Comparison of ENCODE assay signal across 9 cellular contexts in genomic region chr19:10766681-10767201, GRCh38. TPM values are rescaled to one million over a fixed set of nuclear protein-coding genes. Genes with fewer than 3 reads are reported as not detected.
DNase-seq lines count a peak whose midpoint lies in the region; ATAC-seq and TF ChIP-seq lines count a peak whose summit lies in the region.
"Had no signal": no experiment of that assay in that cellular context is flagged by ENCODE, and none has a peak within 500 bp of the region (broad histone marks: within the 10 kb centered on the region; RNA-seq: fewer than 3 reads in every experiment).

No MANE protein-coding gene starts in this region.

- intact Hi-C loops in heart left ventricle (cut with DNase I): loop anchor here in 5 of 10 donors (5.0 kb wide), 2 partner anchors 49 to 96 kb away; partner anchors contain the start of gene DNM2 (in 3 of the 5)

- no peaks in the 10 kb centered on the region for H3K9me2 ChIP-seq in GM23338 (ENCODE audit: insufficient read depth)

- H3F3A ChIP-seq in GM23338 (replicated peaks; ENCODE audit: low read depth): 0 out of 2 replicates have a peak, but pooled peaks cover 3% of the 10 kb centered on the region

- H3K36me3 Mint-ChIP-seq in HFFc6 (ENCODE audit: low read depth): peaks cover 12% of the 10 kb centered on the region
- H3K36me3 Mint-ChIP-seq in T-helper 17 cell (ENCODE audit: low read depth): peaks cover 4% of the 10 kb centered on the region
- peaks cover 10% of the 10 kb centered on the region for H3K36me3 Mint-ChIP-seq in GM23338 (ENCODE audit: low read depth)
- H3K36me3 Mint-ChIP-seq: IgD-negative memory B cell had no signal

- H3K9me3 ChIP-seq in T-helper 17 cell (ENCODE audit: control insufficient read depth, low read length, poor library complexity, severe bottlenecking) (no peaks in the 10 kb centered on the region), heart left ventricle (no peaks in the 10 kb centered on the region), skeletal muscle tissue (ENCODE audit: control insufficient read depth in 3 of 3, low read length in 3 of 3) (no peaks in the 10 kb centered on the region)
- H3K9me3 ChIP-seq in effector memory CD4-positive, alpha-beta T cell (ENCODE audit: control insufficient read depth, low read length): no peaks in the 10 kb centered on the region

- peaks cover 23 to 90% (median 84%) of the 10 kb centered on the region in 12 donors for H3K4me1 ChIP-seq in heart left ventricle
- H3K4me1 ChIP-seq in skeletal muscle tissue (ENCODE audit: control insufficient read depth in 3 of 3, insufficient read depth in 3 of 3, low read length in 3 of 3): peaks cover 52 to 63% (median 63%) of the 10 kb centered on the region in 3 donors
- peaks cover 43% of the 10 kb centered on the region for H3K4me1 ChIP-seq in effector memory CD4-positive, alpha-beta T cell (ENCODE audit: control insufficient read depth, insufficient read depth, low read length, poor library complexity, severe bottlenecking)
- H3K4me1 ChIP-seq in GM23338 (ENCODE audit: insufficient read depth): no peaks in the 10 kb centered on the region; the same call in 1 of the 2 replicates

- H3K4me3 Mint-ChIP-seq in HFFc6 (no peak overlapping the region), T-helper 17 cell (no peak overlapping the region), GM23338 (no peak overlapping the region)
- H3K4me3 Mint-ChIP-seq: IgD-negative memory B cell had no signal

- H2AFZ ChIP-seq in GM23338: no peak overlapping the region

- H4K20me1 ChIP-seq in GM23338 (replicated peaks; ENCODE audit: insufficient read depth): no peaks in the 10 kb centered on the region; the same call in none of the 2 replicates

- no peaks in the 10 kb centered on the region for H3K27me3 ChIP-seq in heart left ventricle
- no peaks in the 10 kb centered on the region for H3K27me3 ChIP-seq in skeletal muscle tissue (ENCODE audit: control insufficient read depth in 3 of 3, insufficient read depth in 3 of 3, low read length in 3 of 3)
- no peaks in the 10 kb centered on the region for H3K27me3 ChIP-seq in effector memory CD4-positive, alpha-beta T cell (replicated peaks; ENCODE audit: control insufficient read depth, insufficient read depth, low read length, poor library complexity, severe bottlenecking)
- no peaks in the 10 kb centered on the region for H3K27me3 ChIP-seq in GM23338 (ENCODE audit: insufficient read depth)

- no peak for TF ChIP-seq POLR2A in heart left ventricle (IDR thresholded peaks at IDR 0.05)

- 20 to 36% (median 29%) methylated on average over 6 to 10 of the region's 10 CpGs for WGBS in heart left ventricle, 4 donors

- peak; percentile 4 for DNase-seq in HFFc6
- DNase-seq in T-helper 17 cell: no peak
- DNase-seq in heart left ventricle: peak in 4 of 5 donors; percentile 53 to 64 (median 62)
- DNase-seq in effector memory CD4-positive, alpha-beta T cell: no peak
- no peak for DNase-seq in GM23338 (ENCODE audit: low spot score)
- no peak for DNase-seq in SHP77 (lab: John Stamatoyannopoulos, UW)
- no peak for DNase-seq in ureter (ENCODE audit: low spot score)

- H3K27ac ChIP-seq in heart left ventricle (peak overlapping the region; percentile 70 to 97 (median 88)), skeletal muscle tissue (ENCODE audit: low read depth, low read length) (peak overlapping the region; percentile 62), GM23338 (ENCODE audit: low read depth) (no peak overlapping the region)
- no peak overlapping the region for H3K27ac ChIP-seq in effector memory CD4-positive, alpha-beta T cell (ENCODE audit: insufficient read depth, low read length, poor library complexity, severe bottlenecking)

- ATAC-seq in T-helper 17 cell (no peak), heart left ventricle (peak; percentile 33 to 41 (median 38)), GM23338 (no peak)

- H3K4me2 ChIP-seq in GM23338: no peak overlapping the region

- H3K9ac ChIP-seq in skeletal muscle tissue (ENCODE audit: low read depth in 1 of 3, low read length in 3 of 3): peak overlapping the region; percentile 38 to 73 (median 57)

- TF ChIP-seq CTCF in HFFc6 (IDR thresholded peaks at IDR 0.05): no peak
- no peak for TF ChIP-seq CTCF in heart left ventricle (IDR thresholded peaks at IDR 0.05)
- TF ChIP-seq CTCF in GM23338 (conservative IDR thresholded peaks at IDR 0.05; ENCODE audit: low read depth in 2 of 2): no peak

- H3K27me3 Mint-ChIP-seq in HFFc6 (ENCODE audit: insufficient read depth) (no peaks in the 10 kb centered on the region; the same call in none of the 2 replicates), T-helper 17 cell (no peaks in the 10 kb centered on the region), GM23338 (ENCODE audit: insufficient read depth, low read depth, poor library complexity) (peaks cover 5% of the 10 kb centered on the region)
- H3K27me3 Mint-ChIP-seq: IgD-negative memory B cell had no signal

- no peaks in the 10 kb centered on the region for H3K9me3 Mint-ChIP-seq in HFFc6
- no peaks in the 10 kb centered on the region for H3K9me3 Mint-ChIP-seq in GM23338
- H3K9me3 Mint-ChIP-seq: IgD-negative memory B cell had no signal

- peak overlapping the region; percentile 18 for H3K27ac Mint-ChIP-seq in HFFc6
- peak overlapping the region; percentile 97 for H3K27ac Mint-ChIP-seq in T-helper 17 cell
- H3K27ac Mint-ChIP-seq in GM23338: no peak overlapping the region
- H3K27ac Mint-ChIP-seq: IgD-negative memory B cell had no signal

- H3K79me2 ChIP-seq in GM23338 (replicated peaks; ENCODE audit: insufficient read depth): no peaks in the 10 kb centered on the region

- peaks cover 14% of the 10 kb centered on the region for H3K4me1 Mint-ChIP-seq in HFFc6 (ENCODE audit: low read depth)
- H3K4me1 Mint-ChIP-seq in T-helper 17 cell: peaks cover 45% of the 10 kb centered on the region
- peaks cover 27% of the 10 kb centered on the region for H3K4me1 Mint-ChIP-seq in GM23338

- H3K4me3 ChIP-seq in heart left ventricle (no peak overlapping the region), skeletal muscle tissue (ENCODE audit: low read length in 3 of 3) (no peak overlapping the region), GM23338 (no peak overlapping the region)
- H3K4me3 ChIP-seq in effector memory CD4-positive, alpha-beta T cell (ENCODE audit: insufficient read depth, low read depth, low read length, poor library complexity, severe bottlenecking): no peak overlapping the region

- H3K36me3 ChIP-seq in heart left ventricle (peaks cover 0 to 38% (median 1%) of the 10 kb centered on the region in 9 donors), skeletal muscle tissue (ENCODE audit: control insufficient read depth in 3 of 3, insufficient read depth in 3 of 3, low read length in 3 of 3) (peaks cover 3 to 6% (median 6%) of the 10 kb centered on the region in 3 donors), GM23338 (ENCODE audit: insufficient read depth) (no peaks in the 10 kb centered on the region)
- peaks cover 21% of the 10 kb centered on the region for H3K36me3 ChIP-seq in effector memory CD4-positive, alpha-beta T cell (ENCODE audit: control insufficient read depth, insufficient read depth, low read length)

TF ChIP-seq in GM23338, 12 proteins besides CTCF, POLR2A, EP300 and RAD21 (continues in another document):
- TF ChIP-seq REST (IDR thresholded peaks at IDR 0.05; ENCODE audit: unreplicated experiment) (no peak), EZH2phosphoT487 (IDR thresholded peaks at IDR 0.05; ENCODE audit: unreplicated experiment) (no peak), ETS1 (IDR thresholded peaks at IDR 0.05) (no peak), ZNF114 (CRISPR knock-in tag; IDR thresholded peaks at IDR 0.05) (no peak)

RNA-seq across cellular contexts. Expression of gene DNM2, which starts 48.9 kb away (rescaled TPM):
- 100 to 1,000 TPM in 1 of 6 experiments, 10 to 100 TPM in 5; 91.5 to 122 (median 99.5) TPM for total RNA-seq in HFFc6 (2021; fragmentation: NEBNext Ultra II Directional; extraction: Animal tissue kit (Norgen Biotek cat#: 25700))
- total RNA-seq in T-helper 17 cell: 100 to 1,000 TPM; 267 to 273 TPM
- 100 to 1,000 TPM in 8 of 9 donors, 10 to 100 TPM in 1; 98.9 to 204 (median 137) TPM for total RNA-seq in heart left ventricle
- polyA plus RNA-seq in heart left ventricle: 100 to 1,000 TPM in 1 of 2 donors, 10 to 100 TPM in 1; 98.9 to 118 TPM
- 54.8 TPM for total RNA-seq in skeletal muscle tissue
- total RNA-seq in GM23338 (2014; rRNA removed; shearing (Covaris generic)): 107 and 138 TPM in 2 replicates
- polyA plus RNA-seq in GM23338 (2016; fragmentation: Nextera tagmentation; extraction: Ambion mirVana): 40.0 and 40.7 TPM in 2 replicates
- total RNA-seq in ureter: 352 TPM

Comparison
In these comparisons a context has a peak if more than half of its experiments do, and no peak if none do; other contexts are left out.
1. DNase-seq: peak in HFFc6 (single experiment) and heart left ventricle (4 of 5); none in T-helper 17 cell (0 of 3), effector memory CD4-positive, alpha-beta T cell (0 of 3), GM23338 (single experiment), SHP77 (0 of 2) and ureter (single experiment).
2. ATAC-seq: peak in heart left ventricle (4 of 4); none in T-helper 17 cell (single experiment) and GM23338 (single experiment).
3. H3K27ac ChIP-seq: peak in heart left ventricle (12 of 12) and skeletal muscle tissue (single experiment); none in effector memory CD4-positive, alpha-beta T cell (single experiment) and GM23338 (single experiment).